13 cellular contexts compared by ENCODE assay signal in genomic region chr1:104768466-104768865, GRCh38.
A peak's percentile ranks its signal among the peaks of the same experiment; 100 is the strongest.
DNase-seq lines count a peak whose midpoint lies in the region; ATAC-seq and TF ChIP-seq lines count a peak whose summit lies in the region.
"Had no signal": no experiment of that assay in that cellular context is flagged by ENCODE, and none has a peak within 500 bp of the region (broad histone marks: within the 10 kb centered on the region; RNA-seq: fewer than 3 reads in every experiment).

No MANE protein-coding gene starts in this region.

- intact Hi-C loops in CD8-positive, alpha-beta T cell (cut with DNase I, micrococcal nuclease), result no loop called here

- H3K27me3 ChIP-seq in CD8-positive, alpha-beta T cell (ENCODE audit: insufficient read depth, low read length), result no peaks in the 10 kb centered on the region

- no peak for DNase-seq in CD8-positive, alpha-beta T cell
- DNase-seq in inferior parietal cortex (ENCODE audit: extremely low spot score) (no peak), EL (no peak)
- DNase-seq in activated naive CD8-positive, alpha-beta T cell treated with anti-CD3 and anti-CD28 coated beads for 36 hours, result no peak
- DNase-seq: activated CD4-positive, alpha-beta T cell treated with anti-CD3 and anti-CD28 coated beads, Interleukin-2, amount 10 ng/mL, durations not matched to agents 7 days and 5 days; CD4-positive, CD25-positive, alpha-beta regulatory T cell; dermis blood vessel endothelial cell; NCI-H510A had no signal

- H3K36me3 Mint-ChIP-seq in CD8-positive, alpha-beta T cell, result no peaks in the 10 kb centered on the region
- no peaks in the 10 kb centered on the region for H3K36me3 Mint-ChIP-seq in activated naive CD8-positive, alpha-beta T cell treated with anti-CD3 and anti-CD28 coated beads for 36 hours
- H3K36me3 Mint-ChIP-seq: CD4-positive, CD25-positive, alpha-beta regulatory T cell had no signal

- no peak overlapping the region for H3K4me3 ChIP-seq in CD8-positive, alpha-beta T cell (ENCODE audit: low read depth, low read length)

- no peak overlapping the region for H3K4me3 Mint-ChIP-seq in CD8-positive, alpha-beta T cell
- no peak overlapping the region for H3K4me3 Mint-ChIP-seq in activated naive CD8-positive, alpha-beta T cell treated with anti-CD3 and anti-CD28 coated beads for 36 hours
- H3K4me3 Mint-ChIP-seq: activated CD4-positive, alpha-beta T cell treated with anti-CD3 and anti-CD28 coated beads, Interleukin-2, amount 10 ng/mL, durations not matched to agents 7 days and 5 days; CD4-positive, CD25-positive, alpha-beta regulatory T cell had no signal

- H3K27ac Mint-ChIP-seq in CD8-positive, alpha-beta T cell, result no peak overlapping the region
- H3K27ac Mint-ChIP-seq in activated naive CD8-positive, alpha-beta T cell treated with anti-CD3 and anti-CD28 coated beads for 36 hours, result no peak overlapping the region
- H3K27ac Mint-ChIP-seq: activated CD4-positive, alpha-beta T cell treated with anti-CD3 and anti-CD28 coated beads, Interleukin-2, amount 10 ng/mL, durations not matched to agents 7 days and 5 days; CD4-positive, CD25-positive, alpha-beta regulatory T cell had no signal

- no peaks in the 10 kb centered on the region for H3K27me3 Mint-ChIP-seq in CD8-positive, alpha-beta T cell (ENCODE audit: low read depth)
- no peaks in the 10 kb centered on the region for H3K27me3 Mint-ChIP-seq in activated naive CD8-positive, alpha-beta T cell treated with anti-CD3 and anti-CD28 coated beads for 36 hours
- H3K27me3 Mint-ChIP-seq: activated CD4-positive, alpha-beta T cell treated with anti-CD3 and anti-CD28 coated beads, Interleukin-2, amount 10 ng/mL, durations not matched to agents 7 days and 5 days; CD4-positive, CD25-positive, alpha-beta regulatory T cell had no signal

- no peak overlapping the region for H3K27ac ChIP-seq in CD8-positive, alpha-beta T cell (ENCODE audit: low read depth, low read length)
- H3K27ac ChIP-seq: parathyroid adenoma, RWPE1 had no signal

- CTCF ChIA-PET in CD8-positive, alpha-beta T cell (lab: Charles Lee), result no interaction called here

- no peaks in the 10 kb centered on the region for H3K4me1 ChIP-seq in CD8-positive, alpha-beta T cell (ENCODE audit: insufficient read depth, low read length)
- H3K4me1 ChIP-seq: parathyroid adenoma had no signal

- H3K4me1 Mint-ChIP-seq in CD8-positive, alpha-beta T cell (ENCODE audit: low read depth), result no peaks in the 10 kb centered on the region
- no peaks in the 10 kb centered on the region for H3K4me1 Mint-ChIP-seq in activated naive CD8-positive, alpha-beta T cell treated with anti-CD3 and anti-CD28 coated beads for 36 hours
- H3K4me1 Mint-ChIP-seq: activated CD4-positive, alpha-beta T cell treated with anti-CD3 and anti-CD28 coated beads, Interleukin-2, amount 10 ng/mL, durations not matched to agents 7 days and 5 days; CD4-positive, CD25-positive, alpha-beta regulatory T cell had no signal

- no peaks in the 10 kb centered on the region for H3K9me3 ChIP-seq in CD8-positive, alpha-beta T cell (ENCODE audit: low read length)

- TF ChIP-seq CTCF in CD8-positive, alpha-beta T cell (IDR thresholded peaks at IDR 0.05), result no peak

- no peaks in the 10 kb centered on the region for H3K36me3 ChIP-seq in CD8-positive, alpha-beta T cell (ENCODE audit: insufficient read depth, low read length)

- peak; percentile 43 for ATAC-seq in GM19324 (IDR thresholded peaks at IDR 0.05; ENCODE audit: low FRiP score, unreplicated experiment)
- peak; percentile 50 for ATAC-seq in HG02588 (IDR thresholded peaks at IDR 0.05; ENCODE audit: unreplicated experiment)
- peak; percentile 83 for ATAC-seq in HG03196 (IDR thresholded peaks at IDR 0.05; ENCODE audit: unreplicated experiment)
- no peak for ATAC-seq in CD8-positive, alpha-beta T cell

- H3K9me3 Mint-ChIP-seq in CD8-positive, alpha-beta T cell, result peaks cover 7% of the 10 kb centered on the region
- peaks cover 4% of the 10 kb centered on the region for H3K9me3 Mint-ChIP-seq in activated naive CD8-positive, alpha-beta T cell treated with anti-CD3 and anti-CD28 coated beads for 36 hours
- H3K9me3 Mint-ChIP-seq: activated CD4-positive, alpha-beta T cell treated with anti-CD3 and anti-CD28 coated beads, Interleukin-2, amount 10 ng/mL, durations not matched to agents 7 days and 5 days had no signal

- POLR2A ChIA-PET in CD8-positive, alpha-beta T cell (lab: Charles Lee), result no interaction called here
